ENCODE assay signal across 10 cellular contexts in genomic region chr4:189124149-189124758, GRCh38.
DNase-seq lines count a peak whose midpoint lies in the region; ATAC-seq and TF ChIP-seq lines count a peak whose summit lies in the region.
"Had no signal": no experiment of that assay in that cellular context is flagged by ENCODE, and none has a peak within 500 bp of the region (broad histone marks: within the 10 kb centered on the region; RNA-seq: fewer than 3 reads in every experiment).

No MANE protein-coding gene starts in this region.

- CTCF ChIA-PET in CD8-positive, alpha-beta T cell (lab: Charles Lee): no interaction called here

- peaks cover 28% of the 10 kb centered on the region for H3K9me3 Mint-ChIP-seq in CD8-positive, alpha-beta T cell

- intact Hi-C loops in head of caudate nucleus (cut with DNase I): loop anchor here (10.0 kb wide), 1 partner anchor 1519 kb away; no protein-coding TSS in a partner anchor
- intact Hi-C loops in CD8-positive, alpha-beta T cell (cut with DNase I, micrococcal nuclease): no loop called here

- no peaks in the 10 kb centered on the region for H3K36me3 Mint-ChIP-seq in CD8-positive, alpha-beta T cell

- H3K4me1 ChIP-seq in CD8-positive, alpha-beta T cell (ENCODE audit: insufficient read depth, low read length): no peaks in the 10 kb centered on the region

- no peak overlapping the region for H3K27ac Mint-ChIP-seq in CD8-positive, alpha-beta T cell
- H3K27ac Mint-ChIP-seq: B cell had no signal

- H3K27ac ChIP-seq in CD8-positive, alpha-beta T cell (ENCODE audit: low read depth, low read length): no peak overlapping the region

- no peaks in the 10 kb centered on the region for H3K36me3 ChIP-seq in CD8-positive, alpha-beta T cell (ENCODE audit: insufficient read depth, low read length)

- TF ChIP-seq CTCF in CD8-positive, alpha-beta T cell (IDR thresholded peaks at IDR 0.05): no peak

- H3K4me3 ChIP-seq in CD8-positive, alpha-beta T cell (ENCODE audit: low read depth, low read length): no peak overlapping the region

- H3K9me3 ChIP-seq in CD8-positive, alpha-beta T cell (ENCODE audit: low read length): no peaks in the 10 kb centered on the region

- DNase-seq in NCI-H1417 (lab: John Stamatoyannopoulos, UW) (peak in 2 of 3 experiments; percentile 42 to 48), NCI-H1417 treated with DMSO at 0.1 percent for 48 hours (lab: John Stamatoyannopoulos, UW) (no peak), SHP77 treated with DMSO at 0.1 percent for 48 hours (lab: John Stamatoyannopoulos, UW) (peak; percentile 13), head of caudate nucleus (peak; percentile 25 to 78 (median 62)), smooth muscle cell of the brain vasculature (ENCODE audit: low read depth, low spot score) (peak; percentile 36), NCI-H1105 (lab: John Stamatoyannopoulos, UW) (no peak)
- DNase-seq in CD8-positive, alpha-beta T cell: no peak

- no peak overlapping the region for H3K4me3 Mint-ChIP-seq in CD8-positive, alpha-beta T cell
- H3K4me3 Mint-ChIP-seq: B cell had no signal

- no peaks in the 10 kb centered on the region for H3K27me3 Mint-ChIP-seq in CD8-positive, alpha-beta T cell (ENCODE audit: low read depth)
- H3K27me3 Mint-ChIP-seq: B cell had no signal

- no peaks in the 10 kb centered on the region for H3K27me3 ChIP-seq in CD8-positive, alpha-beta T cell (ENCODE audit: insufficient read depth, low read length)

- POLR2A ChIA-PET in CD8-positive, alpha-beta T cell (lab: Charles Lee): no interaction called here

- no peak for ATAC-seq in GM21447 (IDR thresholded peaks at IDR 0.05; ENCODE audit: unreplicated experiment)
- no peak for ATAC-seq in CD8-positive, alpha-beta T cell
- ATAC-seq: right cardiac atrium had no signal

- no peaks in the 10 kb centered on the region for H3K4me1 Mint-ChIP-seq in CD8-positive, alpha-beta T cell (ENCODE audit: low read depth)
- H3K4me1 Mint-ChIP-seq: B cell had no signal

Comparison
In these comparisons a context has a peak if more than half of its experiments do, and no peak if none do; other contexts are left out.
1. DNase-seq: peak in NCI-H1417 (2 of 3), SHP77 treated with DMSO at 0.1 percent for 48 hours (single experiment), head of caudate nucleus (42 of 42) and smooth muscle cell of the brain vasculature (single experiment); none in NCI-H1417 treated with DMSO at 0.1 percent for 48 hours (single experiment), NCI-H1105 (single experiment) and CD8-positive, alpha-beta T cell (0 of 7).